8 cellular contexts compared by ENCODE assay signal in genomic region chr7:134996097-134996550, GRCh38. TPM values are rescaled to one million over a fixed set of nuclear protein-coding genes. Genes with fewer than 3 reads are reported as not detected.
DNase-seq lines count a peak whose midpoint lies in the region; ATAC-seq and TF ChIP-seq lines count a peak whose summit lies in the region.
"Had no signal": no experiment of that assay in that cellular context is flagged by ENCODE, and none has a peak within 500 bp of the region (broad histone marks: within the 10 kb centered on the region; RNA-seq: fewer than 3 reads in every experiment).

No MANE protein-coding gene starts in this region.

- no peak overlapping the region for H3K23ac ChIP-seq in neuronal stem cell (ENCODE audit: low read depth, low read length, poor library complexity)

- H3K9me3 Mint-ChIP-seq in T-cell (no peaks in the 10 kb centered on the region), endothelial cell (ENCODE audit: unreplicated experiment) (no peaks in the 10 kb centered on the region)

- no peak overlapping the region for H2BK12ac ChIP-seq in neuronal stem cell (ENCODE audit: low read length)

- TF ChIP-seq POLR2A in spleen (IDR thresholded peaks at IDR 0.05) = no peak

- H2BK15ac ChIP-seq in neuronal stem cell (ENCODE audit: low read length) = no peak overlapping the region

- H3K9me3 ChIP-seq in spleen (no peaks in the 10 kb centered on the region), neuronal stem cell (replicated peaks in 1 of 2; ENCODE audit: control insufficient read depth in 2 of 2, insufficient read depth in 1 of 2, low read depth in 1 of 2, low read length in 2 of 2) (no peaks in the 10 kb centered on the region)
- H3K9me3 ChIP-seq: heart left ventricle had no signal

- POLR2A ChIA-PET in T-cell (lab: Charles Lee) = interaction anchor here in 1 of 2 donors (1.2 kb wide), 1 partner anchor 152 kb away, joined by 3 read pairs; the partner anchor contains the start of gene TMEM140

- H2BK120ac ChIP-seq in neuronal stem cell (ENCODE audit: low read depth, low read length) = no peak overlapping the region

- ATAC-seq in GM19023 (IDR thresholded peaks at IDR 0.05; ENCODE audit: unreplicated experiment) (peak; percentile 48), HG02642 (IDR thresholded peaks at IDR 0.05; ENCODE audit: poor library complexity, unreplicated experiment) (peak; percentile 53), T-cell (replicated peaks in 1 of 4) (peak; percentile 48 to 67 (median 62))

- H2BK5ac ChIP-seq in neuronal stem cell (ENCODE audit: low read length) = no peak overlapping the region

- H3K9ac ChIP-seq in neuronal stem cell (ENCODE audit: low read depth, low read length, poor library complexity) = no peak overlapping the region

- H2AK5ac ChIP-seq in neuronal stem cell (ENCODE audit: low read depth, low read length) = no peak overlapping the region

- no peak overlapping the region for H3K4me2 ChIP-seq in neuronal stem cell (ENCODE audit: insufficient read depth, low read length, poor library complexity, severe bottlenecking)

- H3K18ac ChIP-seq in neuronal stem cell (ENCODE audit: low read length) = no peak overlapping the region

- H3K4me1 Mint-ChIP-seq in T-cell = peaks cover 60 to 64% (median 62%) of the 10 kb centered on the region in 3 donors
- H3K4me1 Mint-ChIP-seq in endothelial cell (ENCODE audit: unreplicated experiment) = no peaks in the 10 kb centered on the region

- H3K36me3 Mint-ChIP-seq in T-cell (peaks cover 37% of the 10 kb centered on the region), endothelial cell (ENCODE audit: low read depth, unreplicated experiment) (peaks cover 7% of the 10 kb centered on the region)

- no peak overlapping the region for H4K8ac ChIP-seq in neuronal stem cell (ENCODE audit: low read depth, low read length)

- H3K4me3 ChIP-seq in spleen (no peak overlapping the region), neuronal stem cell (ENCODE audit: low read length in 2 of 2) (no peak overlapping the region)
- H3K4me3 ChIP-seq: heart left ventricle had no signal

- H3K14ac ChIP-seq in neuronal stem cell (ENCODE audit: low read length) = no peak overlapping the region

- peak overlapping the region in 1 of 3 donors; percentile 65 for H3K4me3 Mint-ChIP-seq in T-cell
- no peak overlapping the region for H3K4me3 Mint-ChIP-seq in endothelial cell (ENCODE audit: unreplicated experiment)

- H3K4me1 ChIP-seq in spleen (peaks cover 3 to 47% (median 21%) of the 10 kb centered on the region in 6 donors), neuronal stem cell (ENCODE audit: control insufficient read depth in 2 of 2, insufficient read depth in 1 of 2, low read depth in 1 of 2, low read length in 2 of 2) (no peaks in the 10 kb centered on the region)

- CTCF ChIA-PET in T-cell (lab: Charles Lee) = interaction anchor here in 1 of 2 donors (1.0 kb wide), 1 partner anchor 10 kb away, joined by 5 read pairs; the partner anchor contains the start of gene AGBL3

- H3K27ac ChIP-seq in spleen = peak overlapping the region in 6 of 8 donors; percentile 33 to 59 (median 41)
- no peak overlapping the region for H3K27ac ChIP-seq in neuronal stem cell (replicated peaks; ENCODE audit: low read length)

- H3K79me1 ChIP-seq in neuronal stem cell (ENCODE audit: low read depth, low read length) = no peaks in the 10 kb centered on the region

- no peak overlapping the region for H2AFZ ChIP-seq in neuronal stem cell (ENCODE audit: low read length)

- peak overlapping the region; percentile 88 to 93 for H3K27ac Mint-ChIP-seq in T-cell
- no peak overlapping the region for H3K27ac Mint-ChIP-seq in endothelial cell (ENCODE audit: unreplicated experiment)

- H3K27me3 ChIP-seq in spleen (replicated peaks in 1 of 7) (no peaks in the 10 kb centered on the region), neuronal stem cell (ENCODE audit: control insufficient read depth in 3 of 3, insufficient read depth in 3 of 3, low read depth in 1 of 3, low read length in 3 of 3) (no peaks in the 10 kb centered on the region)
- H3K27me3 ChIP-seq: heart left ventricle had no signal

- intact Hi-C loops in spleen (cut with DNase I; ENCODE audit: low total_unique reads) = loop anchor here (10.0 kb wide), 1 partner anchor 149 kb away; the partner anchor contains the start of gene TMEM140

- peak in 14 of 34 experiments; percentile 2 to 45 (median 18) for DNase-seq in T-cell
- DNase-seq in spleen = no peak
- no peak for DNase-seq in neuronal stem cell (ENCODE audit: low spot score)
- no peak for DNase-seq in islet precursor cell
- DNase-seq in endothelial cell (ENCODE audit: low spot score) = no peak

- H3K27me3 Mint-ChIP-seq in T-cell = no peaks in the 10 kb centered on the region
- H3K27me3 Mint-ChIP-seq in endothelial cell (ENCODE audit: unreplicated experiment) = no peaks in the 10 kb centered on the region

- no peak overlapping the region for H4K91ac ChIP-seq in neuronal stem cell (ENCODE audit: low read depth, low read length, poor library complexity)

- no peak overlapping the region for H3K4ac ChIP-seq in neuronal stem cell (ENCODE audit: low read length)

- H3K36me3 ChIP-seq in spleen (peaks cover 2 to 56% (median 14%) of the 10 kb centered on the region in 6 donors), neuronal stem cell (replicated peaks in 1 of 2; ENCODE audit: control insufficient read depth in 2 of 2, insufficient read depth in 2 of 2, low read length in 2 of 2) (peaks cover 11 to 58% of the 10 kb centered on the region in 2 donors)

- TF ChIP-seq CTCF in spleen (IDR thresholded peaks at IDR 0.05 in 8 of 11, conservative IDR thresholded peaks at IDR 0.05 in 3 of 11) = no peak
- no peak for TF ChIP-seq CTCF in endothelial cell (IDR thresholded peaks at IDR 0.05; ENCODE audit: unreplicated experiment)

- 62 to 77% (median 65%) methylated on average over 2 of the region's 2 CpGs for WGBS in spleen, 5 donors
- WGBS in neuronal stem cell (ENCODE audit: extremely low coverage in 2 of 2, insufficient read length in 2 of 2, insufficient replicate concordance in 1 of 2), 2 donors = no CpG with 5 or more reads among the region's 2 CpGs

RNA-seq across cellular contexts. Expression of gene AGBL3, which starts 9.8 kb away (rescaled TPM):
- 1 to 10 TPM; 2.5 to 6.7 (median 3.5) TPM for total RNA-seq in T-cell
- 10 to 100 TPM in 1 of 7 donors, 1 to 10 TPM in 6; 3.6 to 12.9 (median 5.1) TPM for total RNA-seq in spleen
- 1 to 10 TPM; 1.2 to 1.5 (median 1.3) TPM for polyA plus RNA-seq in spleen
- polyA plus RNA-seq in neuronal stem cell (2013, experiment 1 of 2) = 2.1 TPM
- 2.2 TPM for polyA plus RNA-seq in neuronal stem cell (2013, experiment 2 of 2)
- total RNA-seq in endothelial cell (ENCODE audit: unreplicated experiment) = 3.0 TPM
